ENCODE assay signal across 1 cellular context in genomic region chr17:55286681-55287589, GRCh38.
TF ChIP-seq lines count a peak whose summit lies in the region.

No MANE protein-coding gene starts in this region.

TF ChIP-seq in HepG2, 621 proteins besides CTCF, POLR2A, EP300 and RAD21 (continued from another document and continues in another):
- TF ChIP-seq NAIF1 (CRISPR knock-in tag; IDR thresholded peaks at IDR 0.05; ENCODE audit: borderline replicate concordance) (peak; percentile 86; the same call in 1 of the 2 replicates), POGZ (CRISPR knock-in tag; IDR thresholded peaks at IDR 0.05) (peak; percentile 72; the same call in 1 of the 2 replicates), MTF2 (CRISPR knock-in tag; IDR thresholded peaks at IDR 0.05; ENCODE audit: borderline replicate concordance) (no peak), ZFY (CRISPR knock-in tag; IDR thresholded peaks at IDR 0.05) (peak; percentile 39), AHDC1 (CRISPR knock-in tag; IDR thresholded peaks at IDR 0.05; ENCODE audit: borderline replicate concordance) (peak; percentile 95), FOXP4 (CRISPR knock-in tag; IDR thresholded peaks at IDR 0.05) (peak; percentile 98), ZNF282 (IDR thresholded peaks at IDR 0.05; ENCODE audit: partially characterized antibody) (no peak), ZNF17 (CRISPR knock-in tag; IDR thresholded peaks at IDR 0.05) (no peak), TEAD3 (CRISPR knock-in tag; optimal IDR thresholded peaks at IDR 0.05; ENCODE audit: borderline replicate concordance) (peak; percentile 96), FOXP1 (IDR thresholded peaks at IDR 0.05) (peak; percentile 77), FOXP1 (CRISPR knock-in tag; IDR thresholded peaks at IDR 0.05) (peak; percentile 98), KDM3A (CRISPR knock-in tag; IDR thresholded peaks at IDR 0.05; ENCODE audit: low read depth) (peak; percentile 75; the same call in 1 of the 2 replicates), ZNF713 (CRISPR knock-in tag; IDR thresholded peaks at IDR 0.05) (no peak), ZC3H4 (CRISPR knock-in tag; IDR thresholded peaks at IDR 0.05; ENCODE audit: borderline replicate concordance) (0 out of 2 replicates have a peak, but pooled peaks have one; percentile 37), ZNF800 (CRISPR knock-in tag; IDR thresholded peaks at IDR 0.05) (peak; percentile 8; the same call in 1 of the 2 replicates), NR1H2 (CRISPR knock-in tag; IDR thresholded peaks at IDR 0.05; ENCODE audit: borderline replicate concordance, low read depth) (no peak), SIN3A (IDR thresholded peaks at IDR 0.05; ENCODE audit: borderline replicate concordance, low read depth, low read length) (peak; percentile 67; the same call in 1 of the 2 replicates), FIP1L1 (IDR thresholded peaks at IDR 0.05; ENCODE audit: borderline replicate concordance, insufficient read depth, low read depth, low read length) (no peak), RNF219 (CRISPR knock-in tag; IDR thresholded peaks at IDR 0.05) (peak; percentile 97), ZKSCAN1 (IDR thresholded peaks at IDR 0.05; ENCODE audit: low read length) (0 out of 2 replicates have a peak, but pooled peaks have one; percentile 50), MXI1 (IDR thresholded peaks at IDR 0.05; ENCODE audit: borderline replicate concordance, low read depth, low read length) (peak; percentile 76; the same call in 1 of the 3 replicates), HDAC2 (CRISPR knock-in tag; IDR thresholded peaks at IDR 0.05) (peak; percentile 83), AFF4 (CRISPR knock-in tag; IDR thresholded peaks at IDR 0.05) (peak; percentile 96; the same call in 1 of the 2 replicates), ZNF839 (CRISPR knock-in tag; IDR thresholded peaks at IDR 0.05; ENCODE audit: borderline replicate concordance) (no peak), ZNF430 (CRISPR knock-in tag; IDR thresholded peaks at IDR 0.05) (peak; percentile 86), NFIC (IDR thresholded peaks at IDR 0.05; ENCODE audit: low read length) (peak; percentile 99), ZNF703 (CRISPR knock-in tag; IDR thresholded peaks at IDR 0.05; ENCODE audit: borderline replicate concordance) (peak; percentile 90; the same call in 1 of the 2 replicates), KDM1A (CRISPR knock-in tag; IDR thresholded peaks at IDR 0.05) (peak; percentile 62), POLR2AphosphoS5 (IDR thresholded peaks at IDR 0.05; ENCODE audit: low read depth, low read length) (peak; percentile 22; the same call in 1 of the 2 replicates), KLF13 (CRISPR knock-in tag; IDR thresholded peaks at IDR 0.05) (no peak), SIX1 (CRISPR knock-in tag; IDR thresholded peaks at IDR 0.05; ENCODE audit: borderline replicate concordance) (peak; percentile 75), EZH2 (conservative IDR thresholded peaks at IDR 0.05; ENCODE audit: low read depth, low read length) (no peak), ZFP36 (IDR thresholded peaks at IDR 0.05; ENCODE audit: borderline replicate concordance, low read depth, low read length, partially characterized antibody) (peak; percentile 10), ZNF547 (CRISPR knock-in tag; IDR thresholded peaks at IDR 0.05) (peak; percentile 34; the same call in 1 of the 2 replicates), HMGXB3 (CRISPR knock-in tag; IDR thresholded peaks at IDR 0.05; ENCODE audit: borderline replicate concordance) (peak; percentile 79), ZNF446 (CRISPR knock-in tag; IDR thresholded peaks at IDR 0.05) (no peak), SKI (IDR thresholded peaks at IDR 0.05; ENCODE audit: partially characterized antibody) (peak; percentile 83), NFIB (CRISPR knock-in tag; IDR thresholded peaks at IDR 0.05; ENCODE audit: borderline replicate concordance) (no peak), ZNF317 (CRISPR knock-in tag; IDR thresholded peaks at IDR 0.05) (peak; percentile 81), ZNF841 (CRISPR knock-in tag; IDR thresholded peaks at IDR 0.05; ENCODE audit: borderline replicate concordance) (no peak), SOX13 (IDR thresholded peaks at IDR 0.05) (peak; percentile 97), SOX13 (CRISPR knock-in tag; conservative IDR thresholded peaks at IDR 0.05 in 1 of 2, IDR thresholded peaks at IDR 0.05 in 1 of 2) (peak in 1 of 2 experiments; percentile 96; a peak in 2 of 4 replicates), TP53 (CRISPR knock-in tag; conservative IDR thresholded peaks at IDR 0.05) (peak; percentile 94)
